1 cellular context compared by ENCODE assay signal in genomic region chr4:42083816-42084215, GRCh38.
TF ChIP-seq lines count a peak whose summit lies in the region.

No MANE protein-coding gene starts in this region.

TF ChIP-seq in SK-N-SH treated with all-trans-retinoic acid at 6 μM for 48 hours, 23 proteins besides CTCF, POLR2A, EP300 and RAD21 (continued from another document):
- TF ChIP-seq CSRNP3 (CRISPR knock-in tag; IDR thresholded peaks at IDR 0.05) (no peak), OSR1 (CRISPR knock-in tag; IDR thresholded peaks at IDR 0.05) (no peak), BACH2 (CRISPR knock-in tag; IDR thresholded peaks at IDR 0.05; ENCODE audit: borderline replicate concordance) (no peak), PATZ1 (CRISPR knock-in tag; IDR thresholded peaks at IDR 0.05; ENCODE audit: borderline replicate concordance) (no peak), ZNF565 (CRISPR knock-in tag; conservative IDR thresholded peaks at IDR 0.05; ENCODE audit: low read depth) (no peak), TCF4 (CRISPR knock-in tag; IDR thresholded peaks at IDR 0.05; ENCODE audit: borderline replicate concordance) (no peak), TSHZ2 (CRISPR knock-in tag; IDR thresholded peaks at IDR 0.05) (no peak)
TF ChIP-seq in SK-N-SH treated with all-trans-retinoic acid at 6 μM for 48 hours: peak in this region for 0.
